In the genomic region with DNA sequence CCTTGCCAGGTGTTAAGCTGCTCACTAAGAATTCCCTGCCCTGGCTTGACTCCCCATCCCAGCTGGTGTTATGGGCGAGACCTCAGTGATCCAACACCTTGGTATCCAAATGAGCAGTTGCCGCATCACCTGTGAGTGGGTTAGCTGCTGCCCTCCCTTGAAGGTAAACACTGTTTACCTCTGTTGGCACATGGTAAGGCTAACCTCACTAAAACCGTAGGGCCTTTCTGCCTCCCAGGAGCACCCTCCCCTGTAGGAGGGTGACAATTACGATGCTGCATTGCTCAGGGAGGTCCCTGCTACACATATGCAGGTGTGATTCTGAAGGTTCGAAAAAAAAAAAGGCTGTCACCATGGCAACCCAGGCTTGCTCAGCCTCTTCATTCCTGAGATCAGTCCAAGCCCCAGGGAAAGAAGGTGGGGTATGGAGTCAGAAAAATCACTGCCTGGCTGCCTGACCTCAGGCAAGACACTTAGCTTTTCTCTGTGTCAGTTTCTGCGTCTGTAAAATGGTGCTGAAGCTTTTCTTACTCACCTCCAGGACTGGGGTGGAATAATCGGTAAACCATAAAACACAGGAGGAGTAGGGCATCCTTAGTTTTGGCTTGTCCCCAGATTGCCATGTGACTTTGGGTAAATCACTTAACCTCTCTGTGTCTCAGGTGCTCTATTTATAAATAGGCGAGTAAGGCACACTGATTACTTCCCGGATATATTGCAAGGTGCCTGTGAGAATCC, we compare ENCODE assay signal across 1 cellular context.
TF ChIP-seq lines count a peak whose summit lies in the region.

No MANE protein-coding gene starts in this region.

TF ChIP-seq in K562, 482 proteins besides CTCF, POLR2A, EP300 and RAD21 (continued from another document):
- TF ChIP-seq ZBTB11 (CRISPR knock-in tag; IDR thresholded peaks at IDR 0.05) = no peak
- TF ChIP-seq MEIS2 (IDR thresholded peaks at IDR 0.05; ENCODE audit: partially characterized antibody) = no peak
- peak; percentile 84 for TF ChIP-seq RFX1 (IDR thresholded peaks at IDR 0.05)
- TF ChIP-seq ZNF224 (CRISPR knock-in tag; IDR thresholded peaks at IDR 0.05) = no peak
- TF ChIP-seq RBM25 (IDR thresholded peaks at IDR 0.05; ENCODE audit: low read depth, low read length, severe bottlenecking) = peak; percentile 19
- no peak for TF ChIP-seq HDAC2 (IDR thresholded peaks at IDR 0.05)
- no peak for TF ChIP-seq PHF21A (IDR thresholded peaks at IDR 0.05; ENCODE audit: borderline replicate concordance, low read depth)
- no peak for TF ChIP-seq HCFC1 (IDR thresholded peaks at IDR 0.05; ENCODE audit: low read depth, low read length)
- TF ChIP-seq KDM1A (IDR thresholded peaks at IDR 0.05) = peak; percentile 65 to 69
- TF ChIP-seq ZEB2 (IDR thresholded peaks at IDR 0.05) = no peak
